In the genomic region with DNA sequence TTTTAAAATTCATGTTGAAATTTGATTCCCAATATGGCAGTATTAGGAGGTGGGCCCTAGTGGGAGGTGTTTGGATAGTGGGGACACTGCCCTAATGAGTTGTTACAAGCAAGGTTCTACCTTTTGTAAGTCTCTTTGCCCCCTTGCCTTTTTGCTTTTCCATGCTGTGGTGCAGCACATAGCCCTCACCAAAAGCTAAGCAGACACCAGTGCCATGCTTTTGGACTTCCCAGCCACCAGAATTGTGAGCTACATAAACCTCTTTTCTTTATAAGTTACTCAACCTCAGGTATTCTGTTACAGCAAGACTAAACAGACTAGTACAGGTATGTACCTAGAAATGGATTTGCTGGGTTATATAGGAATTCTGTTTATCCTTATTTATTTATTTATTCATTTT, we compare ENCODE assay signal across 19 cellular contexts. TPM values are rescaled to one million over a fixed set of nuclear protein-coding genes. Genes with fewer than 3 reads are reported as not detected.
A peak's percentile ranks its signal among the peaks of the same experiment; 100 is the strongest.
DNase-seq lines count a peak whose midpoint lies in the region; ATAC-seq, FAIRE-seq and TF ChIP-seq lines count a peak whose summit lies in the region.
"Had no signal": no experiment of that assay in that cellular context is flagged by ENCODE, and none has a peak within 500 bp of the region (broad histone marks: within the 10 kb centered on the region; RNA-seq: fewer than 3 reads in every experiment).

No MANE protein-coding gene starts in this region.

- DNase-seq in HepG2 (ENCODE audit: low spot score) (no peak), right lobe of liver (no peak), K562 (ENCODE audit: extremely low read depth in 1 of 4, low spot score in 3 of 4) (no peak), trophoblast cell (no peak), anterior cingulate cortex (lab: John Stamatoyannopoulos, UW) (no peak), NCI-H510A treated with DMSO at 0.1 percent for 48 hours (lab: John Stamatoyannopoulos, UW) (no peak)
- DNase-seq: AML-193; Caco-2; Calu3; CD4-positive, alpha-beta T cell; CD8-positive, alpha-beta T cell; DMS79 treated with DMSO at 0.1 percent for 48 hours; GF-D8 had no signal

- H3K9ac ChIP-seq in HepG2 (ENCODE audit: insufficient read depth, low read depth, low read length), result no peak overlapping the region
- no peak overlapping the region for H3K9ac ChIP-seq in K562 (ENCODE audit: insufficient read depth in 1 of 2, low read depth in 2 of 2, low read length in 2 of 2)
- no peak overlapping the region for H3K9ac ChIP-seq in trophoblast cell (ENCODE audit: low read length)
- H3K9ac ChIP-seq: BLaER1 treated with 17β-estradiol and CSF1 and Interleukin-3, amounts not matched to agents 10 nM and 100 nM had no signal

- no peaks in the 10 kb centered on the region for H3K9me1 ChIP-seq in K562 (ENCODE audit: control insufficient read depth, insufficient read depth, low read length)

- FAIRE-seq in HepG2 (lab: Jason Lieb, UNC) (no peak), K562 (lab: Jason Lieb, UNC) (no peak)
- FAIRE-seq: A549, G401.6 had no signal

- H3K9me3 ChIP-seq in HepG2 (ENCODE audit: low read length) (peaks cover 8% of the 10 kb centered on the region), right lobe of liver (no peaks in the 10 kb centered on the region), K562 (replicated peaks; ENCODE audit: control insufficient read depth, insufficient read depth, low read depth, low read length) (peaks cover 12% of the 10 kb centered on the region), trophoblast cell (ENCODE audit: insufficient read depth, low read depth, low read length) (no peaks in the 10 kb centered on the region)
- H3K9me3 ChIP-seq: A549, Caco-2 had no signal

- no peak overlapping the region for H3K4me3 ChIP-seq in HepG2 (replicated peaks in 1 of 3; ENCODE audit: insufficient read depth in 1 of 3, low read depth in 2 of 3, low read length in 3 of 3)
- no peak overlapping the region for H3K4me3 ChIP-seq in right lobe of liver
- no peak overlapping the region for H3K4me3 ChIP-seq in K562
- H3K4me3 ChIP-seq in trophoblast cell (ENCODE audit: low read depth, low read length), result no peak overlapping the region
- H3K4me3 ChIP-seq: A549; BLaER1 treated with 17β-estradiol and CSF1 and Interleukin-3, amounts not matched to agents 10 nM and 100 nM had no signal

- no peak overlapping the region for H3K23ac ChIP-seq in trophoblast cell (ENCODE audit: low read length)

- CTCF ChIA-PET in HepG2 (lab: Yijun Ruan, JAX; ENCODE audit: low intra/inter-chr PET ratio, low total read pairs) (no interaction called here), K562 (lab: Yijun Ruan, JAX; ENCODE audit: low intra/inter-chr PET ratio) (no interaction called here)

- no peaks in the 10 kb centered on the region for H3K79me1 ChIP-seq in trophoblast cell (ENCODE audit: low read length)

- H4K91ac ChIP-seq in trophoblast cell (ENCODE audit: low read depth, low read length), result no peak overlapping the region

- H3K27ac ChIP-seq in HepG2 (ENCODE audit: extremely low read length, insufficient read depth, low read length) (no peak overlapping the region), right lobe of liver (no peak overlapping the region), K562 (ENCODE audit: extremely low read depth, low read depth, low read length) (no peak overlapping the region), trophoblast cell (ENCODE audit: low read depth, low read length) (no peak overlapping the region)
- H3K27ac ChIP-seq: 22Rv1; A549; BLaER1 treated with 17β-estradiol and CSF1 and Interleukin-3, amounts not matched to agents 10 nM and 100 nM; C4-2B had no signal

- no peak for ATAC-seq in HepG2
- ATAC-seq in right lobe of liver, result no peak
- ATAC-seq in K562, result no peak
- ATAC-seq in HG03039 (IDR thresholded peaks at IDR 0.05; ENCODE audit: unreplicated experiment), result no peak
- ATAC-seq: A549; CD8-positive, alpha-beta T cell had no signal

- intact Hi-C loops in HepG2 (cut with micrococcal nuclease; ENCODE audit: unreplicated experiment) (no loop called here), right lobe of liver (cut with DNase I) (no loop called here), K562 (cut with micrococcal nuclease) (no loop called here)

- H3K36me3 ChIP-seq in HepG2 (replicated peaks in 1 of 2; ENCODE audit: control insufficient read depth in 1 of 2, insufficient read depth in 2 of 2, low read length in 2 of 2) (peaks cover 2 to 9% of the 10 kb centered on the region in 2 experiments; a peak in 3 of 5 replicates), right lobe of liver (no peaks in the 10 kb centered on the region), K562 (ENCODE audit: control insufficient read depth, insufficient read depth, low read length) (peaks cover 44% of the 10 kb centered on the region), trophoblast cell (ENCODE audit: control insufficient read depth in 1 of 2, insufficient read depth in 2 of 2, low read length in 2 of 2) (peaks cover 0 to 5% of the 10 kb centered on the region in 2 experiments)

- no peak overlapping the region for H4K12ac ChIP-seq in trophoblast cell (ENCODE audit: low read depth, low read length)

- POLR2A ChIA-PET in HepG2 (lab: Yijun Ruan, JAX), result no interaction called here
- POLR2A ChIA-PET in K562 (lab: Yijun Ruan, JAX), result interaction anchor here (0.7 kb wide), 1 partner anchor 14 kb away, joined by 3 read pairs; the partner anchor contains the start of gene ZMYM4

- H3K4ac ChIP-seq in trophoblast cell (ENCODE audit: low read depth, low read length), result peak overlapping the region; percentile 21

- H4K20me1 ChIP-seq in HepG2 (ENCODE audit: insufficient read depth, low read length) (no peaks in the 10 kb centered on the region), K562 (replicated peaks; ENCODE audit: control insufficient read depth, insufficient read depth, low read length) (0 out of 2 replicates have a peak, but pooled peaks cover 4% of the 10 kb centered on the region)

- BruUV-seq in HepG2 (replicated peaks; lab: Mats Ljungman, UMichigan) (no TSS peak), K562 (replicated peaks; lab: Mats Ljungman, UMichigan) (no TSS peak)

- TF ChIP-seq EP300 in HepG2 (IDR thresholded peaks at IDR 0.05; ENCODE audit: low read depth in 2 of 2, low read length in 2 of 2) (no peak), HepG2 (CRISPR knock-in tag; IDR thresholded peaks at IDR 0.05; ENCODE audit: borderline replicate concordance) (no peak), K562 (IDR thresholded peaks at IDR 0.05; ENCODE audit: low read length) (no peak)

- H2BK12ac ChIP-seq in trophoblast cell (ENCODE audit: low read length), result no peak overlapping the region

- H2BK120ac ChIP-seq in trophoblast cell (ENCODE audit: insufficient read depth, low read length, poor library complexity), result no peak overlapping the region

- no peak for TF ChIP-seq RAD21 in HepG2 (CRISPR knock-in tag; IDR thresholded peaks at IDR 0.05)
- TF ChIP-seq RAD21 in K562 (CRISPR knock-in tag; conservative IDR thresholded peaks at IDR 0.05 in 1 of 2, IDR thresholded peaks at IDR 0.05 in 1 of 2), result no peak

- in situ Hi-C loops in HepG2 (cut with HindIII; ENCODE audit: extremely low pct_ligation_motif_present, low pct_unique_long_range_greater_than_20kb), result loop anchor here (10.0 kb wide), 2 partner anchors 57 to 87 kb away; partner anchors contain the start of gene SFPQ
- in situ Hi-C loops in K562 (cut with MboI), result no loop called here

- no peak overlapping the region for H3K4me2 ChIP-seq in HepG2 (ENCODE audit: low read depth, low read length)
- no peak overlapping the region for H3K4me2 ChIP-seq in K562 (ENCODE audit: insufficient read depth, low read length)
- no peak overlapping the region for H3K4me2 ChIP-seq in trophoblast cell (ENCODE audit: low read length)
- H3K4me2 ChIP-seq: A549; BLaER1 treated with 17β-estradiol and CSF1 and Interleukin-3, amounts not matched to agents 10 nM and 100 nM had no signal

- H2AFZ ChIP-seq in HepG2 (ENCODE audit: low read length), result no peak overlapping the region
- H2AFZ ChIP-seq in K562 (ENCODE audit: low read depth, low read length), result no peak overlapping the region
- H2AFZ ChIP-seq in trophoblast cell (ENCODE audit: insufficient read depth, low read length, poor library complexity), result no peak overlapping the region

- no peak overlapping the region for H2AK5ac ChIP-seq in trophoblast cell (ENCODE audit: low read length)

- H4K8ac ChIP-seq in trophoblast cell (ENCODE audit: low read depth, low read length), result no peak overlapping the region

- H3K14ac ChIP-seq in trophoblast cell (ENCODE audit: low read length), result no peak overlapping the region

- H2BK5ac ChIP-seq in trophoblast cell (ENCODE audit: low read depth, low read length, poor library complexity), result no peak overlapping the region

- H3K4me1 ChIP-seq in HepG2 (ENCODE audit: insufficient read depth, low read length) (no peaks in the 10 kb centered on the region), right lobe of liver (no peaks in the 10 kb centered on the region), K562 (replicated peaks in 1 of 2; ENCODE audit: control insufficient read depth in 2 of 2, insufficient read depth in 2 of 2, low read length in 2 of 2) (peaks cover 17 to 35% of the 10 kb centered on the region in 2 experiments; a peak in 4 of 5 replicates), trophoblast cell (ENCODE audit: control insufficient read depth in 1 of 2, insufficient read depth in 2 of 2, low read length in 2 of 2) (no peaks in the 10 kb centered on the region)
- H3K4me1 ChIP-seq: A549, Caco-2 had no signal

- no peaks in the 10 kb centered on the region for H3K27me3 ChIP-seq in HepG2 (ENCODE audit: control insufficient read depth in 1 of 2, insufficient read depth in 2 of 2, low read length in 2 of 2)
- no peaks in the 10 kb centered on the region for H3K27me3 ChIP-seq in right lobe of liver
- no peaks in the 10 kb centered on the region; a peak in 1 of 5 replicates for H3K27me3 ChIP-seq in K562 (ENCODE audit: control insufficient read depth in 2 of 2, insufficient read depth in 2 of 2, low read length in 2 of 2)
- H3K27me3 ChIP-seq in trophoblast cell (ENCODE audit: insufficient read depth, low read length), result no peaks in the 10 kb centered on the region
- H3K27me3 ChIP-seq: BLaER1 treated with 17β-estradiol and CSF1 and Interleukin-3, amounts not matched to agents 10 nM and 100 nM had no signal

- TF ChIP-seq POLR2A in HepG2 (IDR thresholded peaks at IDR 0.05; ENCODE audit: insufficient read depth in 1 of 2, low read depth in 2 of 2, low read length in 2 of 2) (no peak), right lobe of liver (IDR thresholded peaks at IDR 0.05) (no peak), K562 (conservative IDR thresholded peaks at IDR 0.05) (no peak)

- no peak overlapping the region for H3K18ac ChIP-seq in trophoblast cell (ENCODE audit: low read length)

- TF ChIP-seq CTCF in HepG2 (CRISPR knock-in tag; IDR thresholded peaks at IDR 0.05), result no peak
- no peak for TF ChIP-seq CTCF in right lobe of liver (IDR thresholded peaks at IDR 0.05)
- TF ChIP-seq CTCF in K562 (IDR thresholded peaks at IDR 0.05 in 2 of 3, conservative IDR thresholded peaks at IDR 0.05 in 1 of 3; ENCODE audit: insufficient read depth in 2 of 3, low read depth in 1 of 3, low read length in 3 of 3), result no peak

- H3K79me2 ChIP-seq in HepG2 (ENCODE audit: insufficient read depth, low read length), result peaks cover 44% of the 10 kb centered on the region
- peaks cover 81% of the 10 kb centered on the region for H3K79me2 ChIP-seq in K562 (ENCODE audit: control insufficient read depth, insufficient read depth, low read length)
- no peaks in the 10 kb centered on the region for H3K79me2 ChIP-seq in trophoblast cell (ENCODE audit: control insufficient read depth, insufficient read depth, low read length, poor library complexity)

RNA-seq across cellular contexts. Expression of gene ZMYM4, which starts 13.7 kb away (rescaled TPM):
- total RNA-seq in HepG2 (2016; rRNA removed; fragmentation: Illumina TruSeq; extraction: Trizol) (37.6 and 51.6 TPM in 2 replicates), right lobe of liver (10 to 100 TPM; 13.3 to 20.4 (median 17.1) TPM), K562 (2014; rRNA removed) (42.5 and 43.7 TPM in 2 replicates), K562 (2014; rRNA removed; fragmentation: Illumina TruSeq; extraction: Trizol) (72.0 and 86.8 TPM in 2 replicates), K562 (2015; rRNA removed; fragmentation: Illumina TruSeq; extraction: Trizol) (61.3 and 63.3 TPM in 2 replicates), K562 (2021) (77.2 and 85.0 TPM in 2 replicates)
- total RNA-seq in HepG2 (2016; cell fraction: cytosol; rRNA removed; fragmentation: Illumina TruSeq; extraction: Trizol; ENCODE audit: low read depth), result 22.6 and 26.8 TPM in 2 replicates
- 33.4 and 48.1 TPM in 2 replicates for total RNA-seq in HepG2 (2016; cell fraction: insoluble cytoplasmic fraction; rRNA removed; fragmentation: Illumina TruSeq; extraction: Trizol)
- total RNA-seq in HepG2 (2016; cell fraction: membrane; rRNA removed; fragmentation: Illumina TruSeq; extraction: Trizol), result 30.0 and 34.8 TPM in 2 replicates
- 45.4 and 47.7 TPM in 2 replicates for total RNA-seq in HepG2 (2016; cell fraction: nucleus; rRNA removed; fragmentation: Illumina TruSeq; extraction: Trizol)
- polyA plus RNA-seq in HepG2 (2011; rRNA removed) (12.3 and 13.9 TPM in 2 replicates), K562 (2011; rRNA removed) (58.4 and 68.0 TPM in 2 replicates), K562 (2014; fragmentation: Illumina TruSeq; extraction: Trizol) (57.0 and 68.7 TPM in 2 replicates), K562 (2014; fragmentation: Nextera tagmentation; extraction: Ambion mirVana) (10 to 100 TPM; 15.2 to 19.1 TPM), K562 (2014; rRNA removed) (35.7 and 45.0 TPM in 2 replicates)
- polyA plus RNA-seq in HepG2 (2011; cell fraction: cytosol; rRNA removed), result 6.8 and 9.2 TPM in 2 replicates
- polyA plus RNA-seq in HepG2 (2011; cell fraction: nucleus; rRNA removed), result 11.1 and 11.2 TPM in 2 replicates
- polyA plus RNA-seq in HepG2 (2012), result 14.5 and 14.8 TPM in 2 replicates
- 1.1 and 1.5 TPM in 2 replicates for polyA plus RNA-seq in HepG2 (2016; cell fraction: cytosol; fragmentation: Illumina TruSeq; extraction: Trizol; ENCODE audit: low read depth)
- 32.0 and 37.5 TPM in 2 replicates for polyA plus RNA-seq in HepG2 (2016; cell fraction: insoluble cytoplasmic fraction; fragmentation: Illumina TruSeq; extraction: Trizol; ENCODE audit: low read depth)
- 5.4 and 7.4 TPM in 2 replicates for polyA plus RNA-seq in HepG2 (2016; cell fraction: membrane; fragmentation: Illumina TruSeq; extraction: Trizol; ENCODE audit: low read depth)
- 29.1 and 31.0 TPM in 2 replicates for polyA plus RNA-seq in HepG2 (2016; cell fraction: nucleus; fragmentation: Illumina TruSeq; extraction: Trizol; ENCODE audit: insufficient read depth, low read depth)
- polyA minus RNA-seq in HepG2 (2011; rRNA and poly(A)+ RNA removed; ENCODE audit: low replicate concordance), result 19.0 and 28.5 TPM in 2 replicates
- 26.1 and 31.7 TPM in 2 replicates for polyA minus RNA-seq in HepG2 (2011; cell fraction: cytosol; rRNA and poly(A)+ RNA removed)
- 54.6 and 57.8 TPM in 2 replicates for polyA minus RNA-seq in HepG2 (2011; cell fraction: nucleus; rRNA and poly(A)+ RNA removed)
- 45.4 and 172 TPM in 2 replicates for total RNA-seq in K562 (2011; cell fraction: chromatin; rRNA removed; ENCODE audit: low replicate concordance)
- total RNA-seq in K562 (2011; cell fraction: nucleolus; rRNA removed), result 21.7 and 37.4 TPM in 2 replicates
- total RNA-seq in K562 (2011; cell fraction: nucleoplasm; rRNA removed), result 46.6 and 51.5 TPM in 2 replicates
- 14.8 and 31.2 TPM in 2 replicates for polyA plus RNA-seq in K562 (2011; cell fraction: cytosol; rRNA removed)
- polyA plus RNA-seq in K562 (2011; cell fraction: nucleus; rRNA removed), result 25.3 and 39.9 TPM in 2 replicates
- polyA plus RNA-seq in K562 (2012), result 33.8 and 41.6 TPM in 2 replicates
- 142 and 182 TPM in 2 replicates for polyA minus RNA-seq in K562 (2011; rRNA and poly(A)+ RNA removed)
- 48.1 and 61.0 TPM in 2 replicates for polyA minus RNA-seq in K562 (2011; cell fraction: cytosol; rRNA and poly(A)+ RNA removed)
- 29.5 and 68.4 TPM in 2 replicates for polyA minus RNA-seq in K562 (2011; cell fraction: nucleus; rRNA and poly(A)+ RNA removed)
- polyA plus RNA-seq in trophoblast cell (2013), result 18.6 and 20.9 TPM in 2 replicates

Comparison
In these comparisons a context has a peak if more than half of its experiments do, and no peak if none do; other contexts are left out.
1. Of the 241 proteins assayed by ChIP-seq in both HepG2 and K562: peak only in HepG2: none; only in K562: CBX5 and ZNF766; in both: none; in neither: 239.